Comparison of ENCODE assay signal across 1 cellular context in the genomic region with DNA sequence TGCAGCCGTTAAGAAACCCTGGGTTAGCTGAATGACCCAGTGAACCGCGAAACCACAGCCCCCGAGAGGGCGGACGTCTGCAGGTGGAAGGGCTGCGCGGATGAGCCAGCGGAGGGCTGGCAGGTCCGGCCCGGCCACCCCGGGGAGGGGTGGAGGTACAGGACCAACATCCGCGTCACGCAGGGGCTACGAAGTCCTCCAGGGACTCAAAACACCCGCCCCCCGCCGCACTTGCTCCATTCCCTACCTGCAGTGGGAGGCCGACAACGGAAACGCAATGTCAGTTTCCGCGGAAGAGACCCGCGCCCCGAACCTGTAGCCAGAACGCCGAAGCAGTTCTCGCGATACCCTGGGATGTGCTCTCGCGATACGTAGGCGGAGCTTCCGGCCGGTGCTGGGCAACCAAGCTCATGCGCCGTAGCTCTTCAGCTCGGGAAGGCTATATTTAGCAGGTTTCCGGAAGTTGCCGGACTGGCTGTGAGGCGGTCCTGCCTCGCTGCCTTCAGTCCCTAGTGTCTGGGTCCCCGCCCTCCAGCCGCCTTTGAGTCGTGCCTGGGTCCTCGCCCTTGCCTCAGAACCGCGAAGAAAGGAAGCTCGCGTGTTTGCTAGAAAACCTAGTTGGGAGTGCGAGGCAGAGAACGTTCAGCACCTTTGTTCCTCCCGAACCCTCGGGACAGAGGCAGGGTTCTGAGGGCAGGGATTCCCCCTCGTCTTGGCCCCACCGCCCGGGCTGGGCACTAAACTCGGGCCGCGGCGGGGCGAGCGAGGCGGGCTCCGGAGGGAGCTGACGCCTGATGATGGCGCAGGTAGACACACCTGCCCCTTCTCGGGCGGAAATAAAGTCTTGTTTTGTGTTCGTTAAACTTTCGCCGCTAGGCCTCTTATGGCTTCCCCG.
TF ChIP-seq lines count a peak whose summit lies in the region.

A gene with protein sequence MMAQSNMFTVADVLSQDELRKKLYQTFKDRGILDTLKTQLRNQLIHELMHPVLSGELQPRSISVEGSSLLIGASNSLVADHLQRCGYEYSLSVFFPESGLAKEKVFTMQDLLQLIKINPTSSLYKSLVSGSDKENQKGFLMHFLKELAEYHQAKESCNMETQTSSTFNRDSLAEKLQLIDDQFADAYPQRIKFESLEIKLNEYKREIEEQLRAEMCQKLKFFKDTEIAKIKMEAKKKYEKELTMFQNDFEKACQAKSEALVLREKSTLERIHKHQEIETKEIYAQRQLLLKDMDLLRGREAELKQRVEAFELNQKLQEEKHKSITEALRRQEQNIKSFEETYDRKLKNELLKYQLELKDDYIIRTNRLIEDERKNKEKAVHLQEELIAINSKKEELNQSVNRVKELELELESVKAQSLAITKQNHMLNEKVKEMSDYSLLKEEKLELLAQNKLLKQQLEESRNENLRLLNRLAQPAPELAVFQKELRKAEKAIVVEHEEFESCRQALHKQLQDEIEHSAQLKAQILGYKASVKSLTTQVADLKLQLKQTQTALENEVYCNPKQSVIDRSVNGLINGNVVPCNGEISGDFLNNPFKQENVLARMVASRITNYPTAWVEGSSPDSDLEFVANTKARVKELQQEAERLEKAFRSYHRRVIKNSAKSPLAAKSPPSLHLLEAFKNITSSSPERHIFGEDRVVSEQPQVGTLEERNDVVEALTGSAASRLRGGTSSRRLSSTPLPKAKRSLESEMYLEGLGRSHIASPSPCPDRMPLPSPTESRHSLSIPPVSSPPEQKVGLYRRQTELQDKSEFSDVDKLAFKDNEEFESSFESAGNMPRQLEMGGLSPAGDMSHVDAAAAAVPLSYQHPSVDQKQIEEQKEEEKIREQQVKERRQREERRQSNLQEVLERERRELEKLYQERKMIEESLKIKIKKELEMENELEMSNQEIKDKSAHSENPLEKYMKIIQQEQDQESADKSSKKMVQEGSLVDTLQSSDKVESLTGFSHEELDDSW (plus strand): TSS at position 471 of the 895 bp plus-strand sequence. CDS start 324 bp downstream, at position 795.
A gene (minus strand): TSS at position 343 of the 895 bp plus-strand sequence. CDS start 14,657 bp downstream, outside the sequence.

TF ChIP-seq in HepG2, 621 proteins besides CTCF, POLR2A, EP300 and RAD21 (continued from another document and continues in another):
- TF ChIP-seq, protein P1, sequence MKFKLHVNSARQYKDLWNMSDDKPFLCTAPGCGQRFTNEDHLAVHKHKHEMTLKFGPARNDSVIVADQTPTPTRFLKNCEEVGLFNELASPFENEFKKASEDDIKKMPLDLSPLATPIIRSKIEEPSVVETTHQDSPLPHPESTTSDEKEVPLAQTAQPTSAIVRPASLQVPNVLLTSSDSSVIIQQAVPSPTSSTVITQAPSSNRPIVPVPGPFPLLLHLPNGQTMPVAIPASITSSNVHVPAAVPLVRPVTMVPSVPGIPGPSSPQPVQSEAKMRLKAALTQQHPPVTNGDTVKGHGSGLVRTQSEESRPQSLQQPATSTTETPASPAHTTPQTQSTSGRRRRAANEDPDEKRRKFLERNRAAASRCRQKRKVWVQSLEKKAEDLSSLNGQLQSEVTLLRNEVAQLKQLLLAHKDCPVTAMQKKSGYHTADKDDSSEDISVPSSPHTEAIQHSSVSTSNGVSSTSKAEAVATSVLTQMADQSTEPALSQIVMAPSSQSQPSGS (CRISPR knock-in tag; IDR thresholded peaks at IDR 0.05): no peak
- TF ChIP-seq SMAD3 (CRISPR knock-in tag; IDR thresholded peaks at IDR 0.05) (no peak), ZNF772 (CRISPR knock-in tag; IDR thresholded peaks at IDR 0.05) (peak; percentile 57; the same call in 1 of the 2 replicates), ZNF552 (CRISPR knock-in tag; IDR thresholded peaks at IDR 0.05; ENCODE audit: borderline replicate concordance) (no peak), GATAD1 (CRISPR knock-in tag; IDR thresholded peaks at IDR 0.05) (peak; percentile 81), ELF1 (CRISPR knock-in tag; IDR thresholded peaks at IDR 0.05) (peak; percentile 88), GTF2F1 (IDR thresholded peaks at IDR 0.05; ENCODE audit: low read length) (no peak), TAF1 (CRISPR knock-in tag; IDR thresholded peaks at IDR 0.05) (peak; percentile 61; the same call in 1 of the 2 replicates), ZNF431 (CRISPR knock-in tag; IDR thresholded peaks at IDR 0.05; ENCODE audit: borderline replicate concordance, low read depth) (0 out of 2 replicates have a peak, but pooled peaks have one; percentile 50), U2AF1 (optimal IDR thresholded peaks at IDR 0.05; ENCODE audit: low read depth, low read length) (no peak), CEBPG (CRISPR knock-in tag; IDR thresholded peaks at IDR 0.05) (no peak), SIN3A (IDR thresholded peaks at IDR 0.05; ENCODE audit: borderline replicate concordance, low read depth, low read length) (peak; percentile 41; the same call in 1 of the 2 replicates)
- TF ChIP-seq, protein P2, sequence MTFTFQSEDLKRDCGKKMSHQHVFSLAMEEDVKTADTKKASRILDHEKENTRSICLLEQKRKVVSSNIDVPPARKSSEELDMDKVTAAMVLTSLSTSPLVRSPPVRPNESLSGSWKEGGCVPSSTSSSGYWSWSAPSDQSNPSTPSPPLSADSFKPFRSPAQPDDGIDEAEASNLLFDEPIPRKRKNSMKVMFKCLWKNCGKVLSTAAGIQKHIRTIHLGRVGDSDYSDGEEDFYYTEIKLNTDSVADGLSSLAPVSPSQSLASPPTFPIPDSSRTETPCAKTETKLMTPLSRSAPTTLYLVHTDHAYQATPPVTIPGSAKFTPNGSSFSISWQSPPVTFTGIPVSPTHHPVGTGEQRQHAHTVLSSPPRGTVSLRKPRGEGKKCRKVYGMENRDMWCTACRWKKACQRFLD (CRISPR knock-in tag; IDR thresholded peaks at IDR 0.05; ENCODE audit: borderline replicate concordance): no peak
- TF ChIP-seq, protein P3, sequence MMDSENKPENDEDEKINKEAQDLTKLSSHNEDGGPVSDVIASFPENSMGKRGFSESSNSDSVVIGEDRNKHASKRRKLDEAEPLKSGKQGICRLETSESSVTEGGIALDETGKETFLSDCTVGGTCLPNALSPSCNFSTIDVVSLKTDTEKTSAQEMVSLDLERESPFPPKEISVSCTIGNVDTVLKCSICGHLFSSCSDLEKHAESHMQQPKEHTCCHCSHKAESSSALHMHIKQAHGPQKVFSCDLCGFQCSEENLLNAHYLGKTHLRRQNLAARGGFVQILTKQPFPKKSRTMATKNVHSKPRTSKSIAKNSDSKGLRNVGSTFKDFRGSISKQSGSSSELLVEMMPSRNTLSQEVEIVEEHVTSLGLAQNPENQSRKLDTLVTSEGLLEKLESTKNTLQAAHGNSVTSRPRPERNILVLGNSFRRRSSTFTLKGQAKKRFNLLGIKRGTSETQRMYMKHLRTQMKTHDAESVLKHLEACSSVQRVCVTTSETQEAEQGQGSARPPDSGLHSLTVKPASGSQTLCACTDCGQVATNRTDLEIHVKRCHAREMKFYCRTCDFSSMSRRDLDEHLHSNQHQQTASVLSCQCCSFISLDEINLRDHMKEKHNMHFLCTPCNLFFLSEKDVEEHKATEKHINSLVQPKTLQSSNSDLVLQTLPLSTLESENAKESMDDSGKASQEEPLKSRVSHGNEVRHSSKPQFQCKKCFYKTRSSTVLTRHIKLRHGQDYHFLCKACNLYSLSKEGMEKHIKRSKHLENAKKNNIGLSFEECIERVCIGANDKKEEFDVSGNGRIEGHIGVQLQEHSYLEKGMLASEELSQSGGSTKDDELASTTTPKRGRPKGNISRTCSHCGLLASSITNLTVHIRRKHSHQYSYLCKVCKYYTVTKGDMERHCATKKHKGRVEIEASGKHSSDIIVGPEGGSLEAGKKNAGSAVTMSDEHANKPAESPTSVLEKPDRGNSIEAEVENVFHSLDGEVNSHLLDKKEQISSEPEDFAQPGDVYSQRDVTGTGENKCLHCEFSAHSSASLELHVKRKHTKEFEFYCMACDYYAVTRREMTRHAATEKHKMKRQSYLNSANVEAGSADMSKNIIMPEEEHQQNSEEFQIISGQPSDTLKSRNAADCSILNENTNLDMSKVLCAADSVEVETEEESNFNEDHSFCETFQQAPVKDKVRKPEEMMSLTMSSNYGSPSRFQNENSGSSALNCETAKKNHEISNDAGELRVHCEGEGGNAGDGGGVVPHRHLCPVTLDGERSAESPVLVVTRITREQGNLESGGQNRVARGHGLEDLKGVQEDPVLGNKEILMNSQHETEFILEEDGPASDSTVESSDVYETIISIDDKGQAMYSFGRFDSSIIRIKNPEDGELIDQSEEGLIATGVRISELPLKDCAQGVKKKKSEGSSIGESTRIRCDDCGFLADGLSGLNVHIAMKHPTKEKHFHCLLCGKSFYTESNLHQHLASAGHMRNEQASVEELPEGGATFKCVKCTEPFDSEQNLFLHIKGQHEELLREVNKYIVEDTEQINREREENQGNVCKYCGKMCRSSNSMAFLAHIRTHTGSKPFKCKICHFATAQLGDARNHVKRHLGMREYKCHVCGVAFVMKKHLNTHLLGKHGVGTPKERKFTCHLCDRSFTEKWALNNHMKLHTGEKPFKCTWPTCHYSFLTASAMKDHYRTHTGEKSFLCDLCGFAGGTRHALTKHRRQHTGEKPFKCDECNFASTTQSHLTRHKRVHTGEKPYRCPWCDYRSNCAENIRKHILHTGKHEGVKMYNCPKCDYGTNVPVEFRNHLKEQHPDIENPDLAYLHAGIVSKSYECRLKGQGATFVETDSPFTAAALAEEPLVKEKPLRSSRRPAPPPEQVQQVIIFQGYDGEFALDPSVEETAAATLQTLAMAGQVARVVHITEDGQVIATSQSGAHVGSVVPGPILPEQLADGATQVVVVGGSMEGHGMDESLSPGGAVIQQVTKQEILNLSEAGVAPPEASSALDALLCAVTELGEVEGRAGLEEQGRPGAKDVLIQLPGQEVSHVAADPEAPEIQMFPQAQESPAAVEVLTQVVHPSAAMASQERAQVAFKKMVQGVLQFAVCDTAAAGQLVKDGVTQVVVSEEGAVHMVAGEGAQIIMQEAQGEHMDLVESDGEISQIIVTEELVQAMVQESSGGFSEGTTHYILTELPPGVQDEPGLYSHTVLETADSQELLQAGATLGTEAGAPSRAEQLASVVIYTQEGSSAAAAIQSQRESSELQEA (CRISPR knock-in tag; IDR thresholded peaks at IDR 0.05; ENCODE audit: not compliant biosample characterization): peak; percentile 48
- TF ChIP-seq, protein P4, sequence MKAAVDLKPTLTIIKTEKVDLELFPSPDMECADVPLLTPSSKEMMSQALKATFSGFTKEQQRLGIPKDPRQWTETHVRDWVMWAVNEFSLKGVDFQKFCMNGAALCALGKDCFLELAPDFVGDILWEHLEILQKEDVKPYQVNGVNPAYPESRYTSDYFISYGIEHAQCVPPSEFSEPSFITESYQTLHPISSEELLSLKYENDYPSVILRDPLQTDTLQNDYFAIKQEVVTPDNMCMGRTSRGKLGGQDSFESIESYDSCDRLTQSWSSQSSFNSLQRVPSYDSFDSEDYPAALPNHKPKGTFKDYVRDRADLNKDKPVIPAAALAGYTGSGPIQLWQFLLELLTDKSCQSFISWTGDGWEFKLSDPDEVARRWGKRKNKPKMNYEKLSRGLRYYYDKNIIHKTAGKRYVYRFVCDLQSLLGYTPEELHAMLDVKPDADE (CRISPR knock-in tag; IDR thresholded peaks at IDR 0.05): no peak
- TF ChIP-seq, protein P5, sequence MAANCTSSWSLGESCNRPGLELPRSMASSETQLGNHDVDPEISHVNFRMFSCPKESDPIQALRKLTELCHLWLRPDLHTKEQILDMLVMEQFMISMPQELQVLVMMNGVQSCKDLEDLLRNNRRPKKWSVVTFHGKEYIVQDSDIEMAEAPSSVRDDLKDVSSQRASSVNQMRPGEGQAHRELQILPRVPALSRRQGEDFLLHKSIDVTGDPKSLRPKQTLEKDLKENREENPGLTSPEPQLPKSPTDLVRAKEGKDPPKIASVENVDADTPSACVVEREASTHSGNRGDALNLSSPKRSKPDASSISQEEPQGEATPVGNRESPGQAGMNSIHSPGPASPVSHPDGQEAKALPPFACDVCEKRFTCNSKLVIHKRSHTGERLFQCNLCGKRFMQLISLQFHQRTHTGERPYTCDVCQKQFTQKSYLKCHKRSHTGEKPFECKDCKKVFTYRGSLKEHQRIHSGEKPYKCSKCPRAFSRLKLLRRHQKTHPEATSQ (CRISPR knock-in tag; IDR thresholded peaks at IDR 0.05; ENCODE audit: borderline replicate concordance): peak; percentile 26; the same call in 1 of the 2 replicates
- TF ChIP-seq, protein P6, sequence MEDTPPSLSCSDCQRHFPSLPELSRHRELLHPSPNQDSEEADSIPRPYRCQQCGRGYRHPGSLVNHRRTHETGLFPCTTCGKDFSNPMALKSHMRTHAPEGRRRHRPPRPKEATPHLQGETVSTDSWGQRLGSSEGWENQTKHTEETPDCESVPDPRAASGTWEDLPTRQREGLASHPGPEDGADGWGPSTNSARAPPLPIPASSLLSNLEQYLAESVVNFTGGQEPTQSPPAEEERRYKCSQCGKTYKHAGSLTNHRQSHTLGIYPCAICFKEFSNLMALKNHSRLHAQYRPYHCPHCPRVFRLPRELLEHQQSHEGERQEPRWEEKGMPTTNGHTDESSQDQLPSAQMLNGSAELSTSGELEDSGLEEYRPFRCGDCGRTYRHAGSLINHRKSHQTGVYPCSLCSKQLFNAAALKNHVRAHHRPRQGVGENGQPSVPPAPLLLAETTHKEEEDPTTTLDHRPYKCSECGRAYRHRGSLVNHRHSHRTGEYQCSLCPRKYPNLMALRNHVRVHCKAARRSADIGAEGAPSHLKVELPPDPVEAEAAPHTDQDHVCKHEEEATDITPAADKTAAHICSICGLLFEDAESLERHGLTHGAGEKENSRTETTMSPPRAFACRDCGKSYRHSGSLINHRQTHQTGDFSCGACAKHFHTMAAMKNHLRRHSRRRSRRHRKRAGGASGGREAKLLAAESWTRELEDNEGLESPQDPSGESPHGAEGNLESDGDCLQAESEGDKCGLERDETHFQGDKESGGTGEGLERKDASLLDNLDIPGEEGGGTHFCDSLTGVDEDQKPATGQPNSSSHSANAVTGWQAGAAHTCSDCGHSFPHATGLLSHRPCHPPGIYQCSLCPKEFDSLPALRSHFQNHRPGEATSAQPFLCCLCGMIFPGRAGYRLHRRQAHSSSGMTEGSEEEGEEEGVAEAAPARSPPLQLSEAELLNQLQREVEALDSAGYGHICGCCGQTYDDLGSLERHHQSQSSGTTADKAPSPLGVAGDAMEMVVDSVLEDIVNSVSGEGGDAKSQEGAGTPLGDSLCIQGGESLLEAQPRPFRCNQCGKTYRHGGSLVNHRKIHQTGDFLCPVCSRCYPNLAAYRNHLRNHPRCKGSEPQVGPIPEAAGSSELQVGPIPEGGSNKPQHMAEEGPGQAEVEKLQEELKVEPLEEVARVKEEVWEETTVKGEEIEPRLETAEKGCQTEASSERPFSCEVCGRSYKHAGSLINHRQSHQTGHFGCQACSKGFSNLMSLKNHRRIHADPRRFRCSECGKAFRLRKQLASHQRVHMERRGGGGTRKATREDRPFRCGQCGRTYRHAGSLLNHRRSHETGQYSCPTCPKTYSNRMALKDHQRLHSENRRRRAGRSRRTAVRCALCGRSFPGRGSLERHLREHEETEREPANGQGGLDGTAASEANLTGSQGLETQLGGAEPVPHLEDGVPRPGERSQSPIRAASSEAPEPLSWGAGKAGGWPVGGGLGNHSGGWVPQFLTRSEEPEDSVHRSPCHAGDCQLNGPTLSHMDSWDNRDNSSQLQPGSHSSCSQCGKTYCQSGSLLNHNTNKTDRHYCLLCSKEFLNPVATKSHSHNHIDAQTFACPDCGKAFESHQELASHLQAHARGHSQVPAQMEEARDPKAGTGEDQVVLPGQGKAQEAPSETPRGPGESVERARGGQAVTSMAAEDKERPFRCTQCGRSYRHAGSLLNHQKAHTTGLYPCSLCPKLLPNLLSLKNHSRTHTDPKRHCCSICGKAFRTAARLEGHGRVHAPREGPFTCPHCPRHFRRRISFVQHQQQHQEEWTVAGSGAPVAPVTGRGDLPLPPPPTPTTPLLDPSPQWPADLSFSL (CRISPR knock-in tag; IDR thresholded peaks at IDR 0.05): no peak
